ENCODE assay signal across 8 cellular contexts in the genomic region with DNA sequence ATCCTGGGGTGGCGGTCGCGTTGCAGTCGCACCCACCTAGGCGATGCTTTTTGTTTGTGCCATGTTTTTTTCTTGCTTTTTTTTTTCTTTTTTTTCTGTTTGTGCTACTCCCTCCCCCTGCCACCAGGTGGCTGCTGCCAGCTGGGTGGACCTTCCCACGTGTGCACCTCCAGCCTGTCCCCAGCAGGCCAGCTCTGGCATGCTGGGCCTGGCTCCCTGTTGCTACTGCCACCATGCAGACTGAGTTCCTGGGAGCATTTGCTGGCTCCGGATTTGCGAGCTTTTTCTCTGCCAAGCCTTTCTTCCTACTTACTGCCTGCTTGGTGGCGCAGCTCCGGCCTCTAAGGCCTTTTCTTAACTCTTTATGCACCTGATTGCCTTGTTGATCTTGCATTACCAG.
DNase-seq lines count a peak whose midpoint lies in the region; ATAC-seq and TF ChIP-seq lines count a peak whose summit lies in the region.

No MANE protein-coding gene starts in this region.

- H3K4me1 ChIP-seq in smooth muscle cell (ENCODE audit: low read depth), result peaks cover 34% of the 10 kb centered on the region

- no peak overlapping the region for H3K27ac ChIP-seq in smooth muscle cell (ENCODE audit: low read depth)

- H2AFZ ChIP-seq in smooth muscle cell (ENCODE audit: low read depth), result peak overlapping the region; percentile 67

- no peaks in the 10 kb centered on the region for H3K9me3 ChIP-seq in smooth muscle cell (replicated peaks; ENCODE audit: low read depth)

- H3K4me3 ChIP-seq in fibroblast of mammary gland (ENCODE audit: control insufficient read depth, low read depth, low read length) (no peak overlapping the region), smooth muscle cell (no peak overlapping the region)

- in situ Hi-C loops in Caki2 (cut with HindIII; ENCODE audit: low pct_unique_long_range_greater_than_20kb, low sequenced_read_pairs), result no loop called here

- H4K20me1 ChIP-seq in smooth muscle cell (ENCODE audit: low read depth), result no peaks in the 10 kb centered on the region

- no peaks in the 10 kb centered on the region for H3K27me3 ChIP-seq in smooth muscle cell (ENCODE audit: low read depth)

- H3F3A ChIP-seq in smooth muscle cell (ENCODE audit: low read depth), result no peaks in the 10 kb centered on the region

- H3K9ac ChIP-seq in smooth muscle cell (ENCODE audit: low read depth), result no peak overlapping the region

- WGBS in smooth muscle cell (ENCODE audit: low lambda C conversion rate), result 36% methylated on average over 10 of the region's 10 CpGs

- H3K4me2 ChIP-seq in smooth muscle cell, result peak overlapping the region; percentile 50

- DNase-seq in Caki2 (ENCODE audit: low read depth) (peak; percentile 41), OCI-M1 (lab: John Stamatoyannopoulos, UW) (peak; percentile 30), fibroblast of mammary gland (ENCODE audit: low read depth) (peak; percentile 50), smooth muscle cell (lab: John Stamatoyannopoulos, UW; ENCODE audit: unreplicated experiment) (no peak), DMS153 treated with DMSO at 0.1 percent for 48 hours (lab: John Stamatoyannopoulos, UW; ENCODE audit: unreplicated experiment) (no peak), cortex of kidney (lab: John Stamatoyannopoulos, UW) (no peak)

- TF ChIP-seq CTCF in fibroblast of mammary gland (conservative IDR thresholded peaks at IDR 0.05; ENCODE audit: control insufficient read depth, insufficient read depth, low read depth, low read length) (peak; percentile 62), smooth muscle cell (IDR thresholded peaks at IDR 0.05; ENCODE audit: borderline replicate concordance, insufficient read depth, poor library complexity, severe bottlenecking) (peak; percentile 59)

- H3K36me3 ChIP-seq in smooth muscle cell (ENCODE audit: low read depth), result no peaks in the 10 kb centered on the region

- ATAC-seq in GM18909 (IDR thresholded peaks at IDR 0.05; ENCODE audit: poor library complexity, unreplicated experiment) (peak; percentile 94), HG03039 (IDR thresholded peaks at IDR 0.05; ENCODE audit: unreplicated experiment) (peak; percentile 94)

- H3K79me2 ChIP-seq in smooth muscle cell (ENCODE audit: low read depth), result no peaks in the 10 kb centered on the region

Comparison
In these comparisons a context has a peak if more than half of its experiments do, and no peak if none do; other contexts are left out.
1. DNase-seq: peak in Caki2 (single experiment), OCI-M1 (single experiment) and fibroblast of mammary gland (single experiment); none in smooth muscle cell (single experiment), DMS153 treated with DMSO at 0.1 percent for 48 hours (single experiment) and cortex of kidney (single experiment).